Comparison of ENCODE assay signal across 20 cellular contexts in the genomic region with DNA sequence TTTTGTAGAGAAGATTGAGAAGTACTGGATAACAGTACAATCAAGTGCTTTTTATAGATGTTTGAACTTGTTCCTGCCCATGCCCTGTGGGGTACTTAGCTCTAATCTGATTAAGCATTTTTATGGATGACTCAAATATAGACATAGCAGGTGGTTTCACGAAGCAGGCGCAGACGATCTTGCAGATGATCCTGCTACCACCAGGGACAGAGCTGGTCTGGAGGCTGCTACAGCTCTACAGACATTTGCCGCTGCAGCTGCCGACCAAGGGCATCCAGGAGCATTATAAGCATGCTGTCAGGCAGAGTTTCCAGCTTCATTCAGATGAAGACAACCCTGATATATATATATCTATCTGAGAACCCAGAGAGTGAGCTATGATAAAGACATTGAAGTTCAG.
A peak's percentile ranks its signal among the peaks of the same experiment; 100 is the strongest.
DNase-seq lines count a peak whose midpoint lies in the region; FAIRE-seq and TF ChIP-seq lines count a peak whose summit lies in the region.
"Had no signal": no experiment of that assay in that cellular context is flagged by ENCODE, and none has a peak within 500 bp of the region (broad histone marks: within the 10 kb centered on the region; RNA-seq: fewer than 3 reads in every experiment).

No MANE protein-coding gene starts in this region.

- H3K4me3 ChIP-seq in mesendoderm (ENCODE audit: low read length) (no peak overlapping the region), sigmoid colon (no peak overlapping the region)
- H3K4me3 ChIP-seq: adrenal gland, dorsolateral prefrontal cortex, left ventricle myocardium inferior had no signal

- no peak overlapping the region for H2BK120ac ChIP-seq in mesendoderm (ENCODE audit: low read depth, low read length)

- no peak overlapping the region for H3K56ac ChIP-seq in mesendoderm (ENCODE audit: low read length)

- H3K9me3 ChIP-seq in sigmoid colon = no peaks in the 10 kb centered on the region
- H3K9me3 ChIP-seq: adrenal gland had no signal

- no peak overlapping the region for H2BK15ac ChIP-seq in mesendoderm (replicated peaks; ENCODE audit: low read depth)

- H3K4ac ChIP-seq in mesendoderm (ENCODE audit: low read depth, low read length) = no peak overlapping the region

- H3K4me1 ChIP-seq in mesendoderm (ENCODE audit: control insufficient read depth, low read depth, low read length) (no peaks in the 10 kb centered on the region), sigmoid colon (no peaks in the 10 kb centered on the region)
- H3K4me1 ChIP-seq: adrenal gland, left ventricle myocardium inferior had no signal

- TF ChIP-seq POLR2A in GM12891 (IDR thresholded peaks at IDR 0.05; ENCODE audit: low read depth, low read length) = no peak
- no peak for TF ChIP-seq POLR2A in sigmoid colon (IDR thresholded peaks at IDR 0.05)

- no peaks in the 10 kb centered on the region for H3K79me1 ChIP-seq in mesendoderm (ENCODE audit: low read length)

- H3K9ac ChIP-seq in mesendoderm (ENCODE audit: low read length) = no peak overlapping the region

- intact Hi-C loops in sigmoid colon (cut with DNase I) = no loop called here

- no peak overlapping the region for H2AK5ac ChIP-seq in mesendoderm (ENCODE audit: low read length)

- H3K18ac ChIP-seq in mesendoderm (ENCODE audit: low read length) = no peak overlapping the region

- DNase-seq in H4 (ENCODE audit: low spot score) = peak; percentile 58
- peak; percentile 79 to 95 for DNase-seq in NCI-H524 (lab: John Stamatoyannopoulos, UW)
- peak; percentile 11 for DNase-seq in SW480 (ENCODE audit: low spot score)
- DNase-seq in mesendoderm = peak; percentile 19
- no peak for DNase-seq in GM12891 (ENCODE audit: insufficient read length, low spot score)
- no peak for DNase-seq in retina
- no peak for DNase-seq in sigmoid colon
- DNase-seq: activated CD4-positive, alpha-beta T cell treated with anti-CD3 and anti-CD28 coated beads, Interleukin-2, amount 50 U/mL, for 48 hours; activated naive CD4-positive, alpha-beta T cell treated with anti-CD3 and anti-CD28 coated beads for 36 hours; adrenal gland; CD8-positive, alpha-beta T cell; cerebellar nuclear complex; DMS153; dorsolateral prefrontal cortex; left ventricle myocardium inferior; NCI-H1105 treated with DMSO at 0.1 percent for 48 hours; NCI-H1930; NCI-H2227 treated with DMSO at 0.1 percent for 48 hours; stimulated activated CD4-positive, alpha-beta T cell treated with anti-CD3 and anti-CD28 coated beads, Interleukin-15, amount 100 ng/mL, for 24 hours; stimulated activated naive CD4-positive, alpha-beta T cell had no signal

- no peak for TF ChIP-seq CTCF in sigmoid colon (IDR thresholded peaks at IDR 0.05)

- no peak overlapping the region for H4K5ac ChIP-seq in mesendoderm (ENCODE audit: low read length)

- no peak overlapping the region for H3K4me2 ChIP-seq in mesendoderm (ENCODE audit: low read length)

- no peaks in the 10 kb centered on the region for H3K79me2 ChIP-seq in mesendoderm (ENCODE audit: control insufficient read depth, insufficient read depth, low read length)

- no peak overlapping the region for H2BK5ac ChIP-seq in mesendoderm (ENCODE audit: low read length)

- H3K27me3 ChIP-seq in mesendoderm (ENCODE audit: insufficient read depth, low read length, poor library complexity) = no peaks in the 10 kb centered on the region
- H3K27me3 ChIP-seq in sigmoid colon = no peaks in the 10 kb centered on the region
- H3K27me3 ChIP-seq: adrenal gland, dorsolateral prefrontal cortex had no signal

- H3K36me3 ChIP-seq in mesendoderm (ENCODE audit: control insufficient read depth, insufficient read depth, low read length) = no peaks in the 10 kb centered on the region
- H3K36me3 ChIP-seq in sigmoid colon = no peaks in the 10 kb centered on the region
- H3K36me3 ChIP-seq: adrenal gland, left ventricle myocardium inferior had no signal

- FAIRE-seq in GM12891 (lab: Jason Lieb, UNC) = no peak

- no CpG with 5 or more reads among the region's 5 CpGs for WGBS in mesendoderm (ENCODE audit: extremely low coverage, insufficient coverage, low lambda C conversion rate)
- WGBS in sigmoid colon, 2 donors = 76 to 83% methylated on average over 5 of the region's 5 CpGs

- no peak overlapping the region for H3K23ac ChIP-seq in mesendoderm (ENCODE audit: low read length)

- no peak for TF ChIP-seq EP300 in sigmoid colon (IDR thresholded peaks at IDR 0.05)

- no peak overlapping the region for H4K8ac ChIP-seq in mesendoderm (ENCODE audit: low read depth, low read length)

- H3K27ac ChIP-seq in mesendoderm (ENCODE audit: low read depth, low read length) (no peak overlapping the region), sigmoid colon (no peak overlapping the region)
- H3K27ac ChIP-seq: adrenal gland, dorsolateral prefrontal cortex, left ventricle myocardium inferior had no signal

TF ChIP-seq in GM12891, 5 proteins besides CTCF, POLR2A, EP300 and RAD21:
- TF ChIP-seq POU2F2 (IDR thresholded peaks at IDR 0.05; ENCODE audit: low read depth, low read length) (no peak), TAF1 (IDR thresholded peaks at IDR 0.05; ENCODE audit: low read depth, low read length) (no peak), POLR2AphosphoS5 (IDR thresholded peaks at IDR 0.05; ENCODE audit: low read depth, low read length) (no peak), SPI1 (IDR thresholded peaks at IDR 0.05; ENCODE audit: low read depth, low read length) (no peak), PAX5 (IDR thresholded peaks at IDR 0.05; ENCODE audit: insufficient read depth, low read length, severe bottlenecking) (no peak)

Comparison
In these comparisons a context has a peak if more than half of its experiments do, and no peak if none do; other contexts are left out.
1. DNase-seq: peak in H4 (single experiment), NCI-H524 (2 of 2), SW480 (single experiment) and mesendoderm (single experiment); none in GM12891 (single experiment), retina (single experiment) and sigmoid colon (single experiment).